8 cellular contexts compared by ENCODE assay signal in genomic region chr16:29961127-29961478, GRCh38. TPM values are rescaled to one million over a fixed set of nuclear protein-coding genes. Genes with fewer than 3 reads are reported as not detected.
A peak's percentile ranks its signal among the peaks of the same experiment; 100 is the strongest.
DNase-seq lines count a peak whose midpoint lies in the region; TF ChIP-seq lines count a peak whose summit lies in the region.

No MANE protein-coding gene starts in this region.

- H3K9me3 Mint-ChIP-seq in endothelial cell (ENCODE audit: unreplicated experiment), result no peaks in the 10 kb centered on the region
- H3K9me3 Mint-ChIP-seq in progenitor cell of endocrine pancreas (ENCODE audit: low read depth), result no peaks in the 10 kb centered on the region

- no peaks in the 10 kb centered on the region for H3K9me3 ChIP-seq in NT2/D1 (ENCODE audit: insufficient read depth, low read length)

- H3K27ac Mint-ChIP-seq in endothelial cell (ENCODE audit: unreplicated experiment) (peak overlapping the region; percentile 89), progenitor cell of endocrine pancreas (peak overlapping the region; percentile 92)

- H3K4me3 ChIP-seq in NT2/D1 (ENCODE audit: insufficient read length, low read depth), result peak overlapping the region; percentile 79

- H3K27me3 Mint-ChIP-seq in endothelial cell (ENCODE audit: unreplicated experiment) (peaks cover 12% of the 10 kb centered on the region), progenitor cell of endocrine pancreas (no peaks in the 10 kb centered on the region)

- peaks cover 4% of the 10 kb centered on the region for H3K36me3 ChIP-seq in NT2/D1 (ENCODE audit: insufficient read depth, insufficient read length, low read length)

- DNase-seq in DMS 273 treated with DMSO at 0.1 percent for 48 hours (lab: John Stamatoyannopoulos, UW) (peak; percentile 29), NT2/D1 (ENCODE audit: low read depth, low spot score) (no peak), endothelial cell (ENCODE audit: low spot score) (no peak), progenitor cell of endocrine pancreas (ENCODE audit: low spot score, unreplicated experiment) (no peak), HT-29 (ENCODE audit: low spot score) (no peak), iPS-NIHi7 (ENCODE audit: extremely low spot score) (no peak), activated gamma-delta T cell (lab: John Stamatoyannopoulos, UW) (no peak), SIG-M5 treated with dmso at 0.1 percent for 504 hours (lab: John Stamatoyannopoulos, UW; ENCODE audit: unreplicated experiment) (no peak)

- H3K36me3 Mint-ChIP-seq in endothelial cell (ENCODE audit: low read depth, unreplicated experiment), result peaks cover 6% of the 10 kb centered on the region
- H3K36me3 Mint-ChIP-seq in progenitor cell of endocrine pancreas (ENCODE audit: insufficient read depth), result peaks cover 8% of the 10 kb centered on the region

- no peaks in the 10 kb centered on the region for H3K27me3 ChIP-seq in NT2/D1 (ENCODE audit: insufficient read depth, insufficient read length)

- peak overlapping the region; percentile 89 for H3K4me3 Mint-ChIP-seq in endothelial cell (ENCODE audit: unreplicated experiment)
- H3K4me3 Mint-ChIP-seq in progenitor cell of endocrine pancreas (ENCODE audit: low read depth), result peak overlapping the region; percentile 83

- no peak for TF ChIP-seq CTCF in endothelial cell (IDR thresholded peaks at IDR 0.05; ENCODE audit: unreplicated experiment)
- no peak for TF ChIP-seq CTCF in progenitor cell of endocrine pancreas (IDR thresholded peaks at IDR 0.05; ENCODE audit: unreplicated experiment)

- H3K9ac ChIP-seq in NT2/D1 (ENCODE audit: insufficient read length, low read depth), result peak overlapping the region; percentile 98

- peaks cover 5% of the 10 kb centered on the region for H3K4me1 ChIP-seq in NT2/D1 (ENCODE audit: insufficient read depth, insufficient read length)

- H3K4me1 Mint-ChIP-seq in endothelial cell (ENCODE audit: unreplicated experiment) (peaks cover 25% of the 10 kb centered on the region), progenitor cell of endocrine pancreas (ENCODE audit: low read depth) (peaks cover 10% of the 10 kb centered on the region)

RNA-seq across cellular contexts. Expression of gene TMEM219, which starts 0.8 kb away (rescaled TPM):
- total RNA-seq in endothelial cell (ENCODE audit: unreplicated experiment), result 217 TPM
- 89.4 and 91.9 TPM in 2 replicates for total RNA-seq in progenitor cell of endocrine pancreas
- total RNA-seq in HT-29 (2014; rRNA removed; shearing (Covaris generic)), result 103 and 110 TPM in 2 replicates

RNA-seq across cellular contexts. Expression of gene TAOK2, which starts 12.6 kb away (rescaled TPM):
- total RNA-seq in endothelial cell (ENCODE audit: unreplicated experiment), result 178 TPM
- 51.1 and 54.0 TPM in 2 replicates for total RNA-seq in progenitor cell of endocrine pancreas
- 56.5 and 56.8 TPM in 2 replicates for total RNA-seq in HT-29 (2014; rRNA removed; shearing (Covaris generic))

RNA-seq across cellular contexts. Expression of gene HIRIP3, which starts 34.3 kb away (rescaled TPM):
- total RNA-seq in endothelial cell (ENCODE audit: unreplicated experiment), result 5.2 TPM
- 11.4 and 12.0 TPM in 2 replicates for total RNA-seq in progenitor cell of endocrine pancreas
- 21.1 and 23.2 TPM in 2 replicates for total RNA-seq in HT-29 (2014; rRNA removed; shearing (Covaris generic))

RNA-seq across cellular contexts. Expression of gene INO80E, which starts 34.9 kb away (rescaled TPM):
- total RNA-seq in endothelial cell (ENCODE audit: unreplicated experiment) (94.4 TPM), progenitor cell of endocrine pancreas (72.7 and 74.2 TPM in 2 replicates)
- 72.2 and 79.2 TPM in 2 replicates for total RNA-seq in HT-29 (2014; rRNA removed; shearing (Covaris generic))

RNA-seq across cellular contexts. Expression of gene KCTD13, which starts 35.1 kb away (rescaled TPM):
- total RNA-seq in endothelial cell (ENCODE audit: unreplicated experiment) (25.8 TPM), progenitor cell of endocrine pancreas (31.4 and 34.7 TPM in 2 replicates)
- 20.4 and 25.9 TPM in 2 replicates for total RNA-seq in HT-29 (2014; rRNA removed; shearing (Covaris generic))
